In genomic region chr22:24325105-24325757, GRCh38 we compare ENCODE assay signal across 1 cellular context.
TF ChIP-seq lines count a peak whose summit lies in the region.

No MANE protein-coding gene starts in this region.

TF ChIP-seq in HepG2, 621 proteins besides CTCF, POLR2A, EP300 and RAD21 (continued from another document):
- TF ChIP-seq, protein P1, sequence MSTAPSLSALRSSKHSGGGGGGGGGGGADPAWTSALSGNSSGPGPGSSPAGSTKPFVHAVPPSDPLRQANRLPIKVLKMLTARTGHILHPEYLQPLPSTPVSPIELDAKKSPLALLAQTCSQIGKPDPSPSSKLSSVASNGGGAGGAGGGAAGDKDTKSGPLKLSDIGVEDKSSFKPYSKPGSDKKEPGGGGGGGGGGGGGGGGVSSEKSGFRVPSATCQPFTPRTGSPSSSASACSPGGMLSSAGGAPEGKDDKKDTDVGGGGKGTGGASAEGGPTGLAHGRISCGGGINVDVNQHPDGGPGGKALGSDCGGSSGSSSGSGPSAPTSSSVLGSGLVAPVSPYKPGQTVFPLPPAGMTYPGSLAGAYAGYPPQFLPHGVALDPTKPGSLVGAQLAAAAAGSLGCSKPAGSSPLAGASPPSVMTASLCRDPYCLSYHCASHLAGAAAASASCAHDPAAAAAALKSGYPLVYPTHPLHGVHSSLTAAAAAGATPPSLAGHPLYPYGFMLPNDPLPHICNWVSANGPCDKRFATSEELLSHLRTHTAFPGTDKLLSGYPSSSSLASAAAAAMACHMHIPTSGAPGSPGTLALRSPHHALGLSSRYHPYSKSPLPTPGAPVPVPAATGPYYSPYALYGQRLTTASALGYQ (CRISPR knock-in tag; IDR thresholded peaks at IDR 0.05): no peak
- TF ChIP-seq ZNF362 (CRISPR knock-in tag; IDR thresholded peaks at IDR 0.05; ENCODE audit: borderline replicate concordance) (no peak), YY1 (IDR thresholded peaks at IDR 0.05; ENCODE audit: insufficient read depth, insufficient replicate concordance, low read depth, low read length) (no peak), STAG1 (CRISPR knock-in tag; IDR thresholded peaks at IDR 0.05) (peak; percentile 76), NFIB (CRISPR knock-in tag; IDR thresholded peaks at IDR 0.05; ENCODE audit: borderline replicate concordance) (no peak), ZSCAN30 (CRISPR knock-in tag; IDR thresholded peaks at IDR 0.05) (no peak), ZNF318 (CRISPR knock-in tag; IDR thresholded peaks at IDR 0.05) (no peak), TSC22D2 (CRISPR knock-in tag; IDR thresholded peaks at IDR 0.05; ENCODE audit: borderline replicate concordance) (no peak), ELF3 (CRISPR knock-in tag; IDR thresholded peaks at IDR 0.05) (0 out of 2 replicates have a peak, but pooled peaks have one; percentile 24), ZKSCAN5 (CRISPR knock-in tag; IDR thresholded peaks at IDR 0.05) (no peak), MAZ (IDR thresholded peaks at IDR 0.05; ENCODE audit: borderline replicate concordance, low read depth, low read length) (no peak), MAZ (CRISPR knock-in tag; IDR thresholded peaks at IDR 0.05; ENCODE audit: low read depth) (no peak), HMGXB4 (CRISPR knock-in tag; IDR thresholded peaks at IDR 0.05; ENCODE audit: borderline replicate concordance in 1 of 2, low read depth in 1 of 2) (no peak), SYNCRIP (IDR thresholded peaks at IDR 0.05; ENCODE audit: insufficient read depth, low read depth, low read length) (no peak), RCOR2 (CRISPR knock-in tag; IDR thresholded peaks at IDR 0.05) (no peak), BHLHE40 (IDR thresholded peaks at IDR 0.05; ENCODE audit: low read length) (no peak), CAMTA2 (CRISPR knock-in tag; IDR thresholded peaks at IDR 0.05; ENCODE audit: borderline replicate concordance) (no peak), EEA1 (CRISPR knock-in tag; IDR thresholded peaks at IDR 0.05; ENCODE audit: borderline replicate concordance) (no peak), ZNF615 (CRISPR knock-in tag; IDR thresholded peaks at IDR 0.05; ENCODE audit: borderline replicate concordance) (no peak), ZNF792 (CRISPR knock-in tag; IDR thresholded peaks at IDR 0.05) (no peak), MTF1 (CRISPR knock-in tag; IDR thresholded peaks at IDR 0.05) (no peak), NFYC (CRISPR knock-in tag; IDR thresholded peaks at IDR 0.05) (no peak), ETV5 (CRISPR knock-in tag; IDR thresholded peaks at IDR 0.05; ENCODE audit: borderline replicate concordance) (peak; percentile 40; the same call in 1 of the 2 replicates), NR0B2 (CRISPR knock-in tag; IDR thresholded peaks at IDR 0.05) (no peak)
- TF ChIP-seq, protein P2, sequence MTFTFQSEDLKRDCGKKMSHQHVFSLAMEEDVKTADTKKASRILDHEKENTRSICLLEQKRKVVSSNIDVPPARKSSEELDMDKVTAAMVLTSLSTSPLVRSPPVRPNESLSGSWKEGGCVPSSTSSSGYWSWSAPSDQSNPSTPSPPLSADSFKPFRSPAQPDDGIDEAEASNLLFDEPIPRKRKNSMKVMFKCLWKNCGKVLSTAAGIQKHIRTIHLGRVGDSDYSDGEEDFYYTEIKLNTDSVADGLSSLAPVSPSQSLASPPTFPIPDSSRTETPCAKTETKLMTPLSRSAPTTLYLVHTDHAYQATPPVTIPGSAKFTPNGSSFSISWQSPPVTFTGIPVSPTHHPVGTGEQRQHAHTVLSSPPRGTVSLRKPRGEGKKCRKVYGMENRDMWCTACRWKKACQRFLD (CRISPR knock-in tag; IDR thresholded peaks at IDR 0.05; ENCODE audit: borderline replicate concordance): no peak
- TF ChIP-seq, protein P3, sequence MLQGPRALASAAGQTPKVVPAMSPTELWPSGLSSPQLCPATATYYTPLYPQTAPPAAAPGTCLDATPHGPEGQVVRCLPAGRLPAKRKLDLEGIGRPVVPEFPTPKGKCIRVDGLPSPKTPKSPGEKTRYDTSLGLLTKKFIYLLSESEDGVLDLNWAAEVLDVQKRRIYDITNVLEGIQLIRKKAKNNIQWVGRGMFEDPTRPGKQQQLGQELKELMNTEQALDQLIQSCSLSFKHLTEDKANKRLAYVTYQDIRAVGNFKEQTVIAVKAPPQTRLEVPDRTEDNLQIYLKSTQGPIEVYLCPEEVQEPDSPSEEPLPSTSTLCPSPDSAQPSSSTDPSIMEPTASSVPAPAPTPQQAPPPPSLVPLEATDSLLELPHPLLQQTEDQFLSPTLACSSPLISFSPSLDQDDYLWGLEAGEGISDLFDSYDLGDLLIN (CRISPR knock-in tag; IDR thresholded peaks at IDR 0.05; ENCODE audit: borderline replicate concordance): no peak
